In the genomic region with DNA sequence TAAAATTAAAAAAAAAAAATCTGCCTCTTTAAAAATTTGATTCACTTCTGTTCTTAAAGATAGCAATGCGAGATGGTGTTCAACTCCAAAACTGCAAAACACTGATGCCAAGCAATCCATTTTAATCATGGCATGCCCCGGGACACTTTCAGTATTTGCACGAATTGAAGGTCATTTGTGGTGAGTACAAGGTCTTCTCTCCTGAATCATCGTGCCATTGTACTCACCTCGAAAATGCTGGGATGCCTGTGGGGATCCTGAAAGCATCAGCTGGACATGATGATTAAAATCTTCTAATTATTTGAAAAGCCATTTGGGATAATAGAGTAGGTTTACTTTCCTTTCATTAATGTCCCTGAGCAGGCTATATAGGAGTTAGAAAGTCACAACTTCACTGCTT, we compare ENCODE assay signal across 19 cellular contexts.
DNase-seq lines count a peak whose midpoint lies in the region; ATAC-seq and TF ChIP-seq lines count a peak whose summit lies in the region.
"Had no signal": no experiment of that assay in that cellular context is flagged by ENCODE, and none has a peak within 500 bp of the region (broad histone marks: within the 10 kb centered on the region; RNA-seq: fewer than 3 reads in every experiment).

No MANE protein-coding gene starts in this region.

- no peak overlapping the region for H3K9ac ChIP-seq in rectal smooth muscle tissue (ENCODE audit: low read length)
- H3K9ac ChIP-seq: neural progenitor cell had no signal

- no peak for ATAC-seq in HG02852 (IDR thresholded peaks at IDR 0.05; ENCODE audit: unreplicated experiment)
- ATAC-seq in omental fat pad (ENCODE audit: low FRiP score) = no peak

- H3K4me3 Mint-ChIP-seq in MCF 10A (ENCODE audit: unreplicated experiment) = no peak overlapping the region
- H3K4me3 Mint-ChIP-seq: activated naive CD4-positive, alpha-beta T cell treated with anti-CD3 and anti-CD28 coated beads, Interleukin-2, amount 50 U/mL, for 24 hours; neural progenitor cell had no signal

- no peaks in the 10 kb centered on the region for H3K9me3 Mint-ChIP-seq in MCF 10A (ENCODE audit: unreplicated experiment)
- H3K9me3 Mint-ChIP-seq: activated naive CD4-positive, alpha-beta T cell treated with anti-CD3 and anti-CD28 coated beads, Interleukin-2, amount 50 U/mL, for 24 hours; neural progenitor cell had no signal

- DNase-seq in AG20443 (ENCODE audit: low spot score) (peak; percentile 35), LHCN-M2 (ENCODE audit: low read depth) (peak; percentile 65), MCF 10A (ENCODE audit: unreplicated experiment) (peak; percentile 4), omental fat pad (ENCODE audit: low spot score) (no peak), HPDE6-E6E7 (ENCODE audit: extremely low spot score) (no peak)
- no peak for DNase-seq in stimulated activated CD4-positive, alpha-beta T cell treated with anti-CD3 and anti-CD28 coated beads, Interleukin-12 subunit alpha, Interleukin-12 subunit beta, amount 100 ng/mL, for 4 hours
- DNase-seq: AML-193; COR-L47; kidney; NCI-H2081 treated with DMSO at 0.1 percent for 48 hours; NCI-H524 treated with DMSO at 0.1 percent for 48 hours; retina; stimulated activated CD4-positive, alpha-beta T cell treated with anti-CD3 and anti-CD28 coated beads, Interleukin-2, amount 100 ng/mL, for 48 hours had no signal

- no TSS peak for BruUV-seq in MCF 10A (replicated peaks; lab: Mats Ljungman, UMichigan)

- H3K27ac Mint-ChIP-seq in MCF 10A (ENCODE audit: low read depth, unreplicated experiment) = no peak overlapping the region
- H3K27ac Mint-ChIP-seq: activated naive CD4-positive, alpha-beta T cell treated with anti-CD3 and anti-CD28 coated beads, Interleukin-2, amount 50 U/mL, for 24 hours; neural progenitor cell had no signal

- H3K27ac ChIP-seq in rectal smooth muscle tissue (ENCODE audit: low read depth, low read length) = peak overlapping the region; percentile 75
- H3K27ac ChIP-seq: neural progenitor cell had no signal

- H3K4me1 Mint-ChIP-seq in MCF 10A (ENCODE audit: insufficient read depth, unreplicated experiment) = no peaks in the 10 kb centered on the region
- H3K4me1 Mint-ChIP-seq: activated naive CD4-positive, alpha-beta T cell treated with anti-CD3 and anti-CD28 coated beads, Interleukin-2, amount 50 U/mL, for 24 hours; neural progenitor cell had no signal

- H3K27me3 Mint-ChIP-seq in MCF 10A (ENCODE audit: insufficient read depth, unreplicated experiment) = no peaks in the 10 kb centered on the region
- H3K27me3 Mint-ChIP-seq: activated naive CD4-positive, alpha-beta T cell treated with anti-CD3 and anti-CD28 coated beads, Interleukin-2, amount 50 U/mL, for 24 hours had no signal

- POLR2A ChIA-PET in MCF 10A (lab: Yijun Ruan, JAX) = no interaction called here

- H3K36me3 ChIP-seq in rectal smooth muscle tissue (ENCODE audit: control insufficient read depth, insufficient read depth, low read length) = no peaks in the 10 kb centered on the region
- H3K36me3 ChIP-seq: breast epithelium, esophagus muscularis mucosa, neural progenitor cell had no signal

- CTCF ChIA-PET in MCF 10A (lab: Yijun Ruan, JAX) = no interaction called here

- no peak overlapping the region for H3K4me3 ChIP-seq in rectal smooth muscle tissue (ENCODE audit: low read length)
- H3K4me3 ChIP-seq: breast epithelium, esophagus muscularis mucosa, neural progenitor cell had no signal

- TF ChIP-seq CTCF in MCF 10A (IDR thresholded peaks at IDR 0.05; ENCODE audit: unreplicated experiment) (no peak), omental fat pad (IDR thresholded peaks at IDR 0.05) (no peak)

- intact Hi-C loops in MCF 10A (cut with micrococcal nuclease) = no loop called here

- no peaks in the 10 kb centered on the region for H3K27me3 ChIP-seq in rectal smooth muscle tissue (ENCODE audit: control insufficient read depth, insufficient read depth, low read length)
- H3K27me3 ChIP-seq: breast epithelium, esophagus muscularis mucosa, neural progenitor cell had no signal

- H3K36me3 Mint-ChIP-seq in MCF 10A (ENCODE audit: insufficient read depth, unreplicated experiment) = no peaks in the 10 kb centered on the region
- H3K36me3 Mint-ChIP-seq: activated naive CD4-positive, alpha-beta T cell treated with anti-CD3 and anti-CD28 coated beads, Interleukin-2, amount 50 U/mL, for 24 hours; neural progenitor cell had no signal

- peaks cover 14% of the 10 kb centered on the region for H3K4me1 ChIP-seq in rectal smooth muscle tissue (ENCODE audit: control insufficient read depth, insufficient read depth, low read length)
- H3K4me1 ChIP-seq: breast epithelium, neural progenitor cell had no signal

Comparison
In these comparisons a context has a peak if more than half of its experiments do, and no peak if none do; other contexts are left out.
1. DNase-seq: peak in AG20443 (single experiment), LHCN-M2 (single experiment) and MCF 10A (single experiment); none in omental fat pad (single experiment), stimulated activated CD4-positive, alpha-beta T cell treated with anti-CD3 and anti-CD28 coated beads, Interleukin-12 subunit alpha, Interleukin-12 subunit beta, amount 100 ng/mL, for 4 hours (single experiment) and HPDE6-E6E7 (single experiment).